In the genomic region with DNA sequence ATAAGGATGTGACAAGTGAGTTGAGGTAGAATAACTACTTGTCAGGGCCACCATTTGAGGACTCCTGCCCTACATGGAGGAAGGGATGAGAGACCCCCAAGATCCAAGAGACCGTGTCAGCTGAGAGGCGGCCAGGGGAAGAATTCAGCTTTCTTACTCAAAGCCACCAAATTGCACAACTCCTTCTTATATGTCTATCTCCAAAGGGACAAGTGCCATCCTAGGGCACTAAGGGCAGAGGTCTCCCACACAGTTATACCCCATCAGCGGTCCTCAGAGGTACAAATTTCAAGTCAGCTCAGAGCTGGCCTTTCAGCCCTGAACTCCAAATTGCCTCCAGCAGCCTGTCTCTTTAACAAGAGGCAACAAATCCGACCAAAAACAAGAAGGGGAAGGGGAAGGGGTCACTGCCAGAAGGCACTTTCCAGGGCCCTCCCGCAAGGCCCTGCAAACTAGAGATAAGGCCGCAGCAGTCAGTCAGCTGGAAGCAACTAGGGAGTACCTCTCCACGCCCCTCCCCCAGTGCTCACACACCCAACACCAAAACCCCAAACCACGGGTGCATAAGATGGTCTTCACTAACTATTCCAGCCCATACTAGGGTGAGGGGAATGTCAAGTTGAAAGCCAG, we compare ENCODE assay signal across 1 cellular context.
TF ChIP-seq lines count a peak whose summit lies in the region.

No MANE protein-coding gene starts in this region.

TF ChIP-seq in K562, 482 proteins besides CTCF, POLR2A, EP300 and RAD21 (continued from another document and continues in another):
- TF ChIP-seq, protein P1, sequence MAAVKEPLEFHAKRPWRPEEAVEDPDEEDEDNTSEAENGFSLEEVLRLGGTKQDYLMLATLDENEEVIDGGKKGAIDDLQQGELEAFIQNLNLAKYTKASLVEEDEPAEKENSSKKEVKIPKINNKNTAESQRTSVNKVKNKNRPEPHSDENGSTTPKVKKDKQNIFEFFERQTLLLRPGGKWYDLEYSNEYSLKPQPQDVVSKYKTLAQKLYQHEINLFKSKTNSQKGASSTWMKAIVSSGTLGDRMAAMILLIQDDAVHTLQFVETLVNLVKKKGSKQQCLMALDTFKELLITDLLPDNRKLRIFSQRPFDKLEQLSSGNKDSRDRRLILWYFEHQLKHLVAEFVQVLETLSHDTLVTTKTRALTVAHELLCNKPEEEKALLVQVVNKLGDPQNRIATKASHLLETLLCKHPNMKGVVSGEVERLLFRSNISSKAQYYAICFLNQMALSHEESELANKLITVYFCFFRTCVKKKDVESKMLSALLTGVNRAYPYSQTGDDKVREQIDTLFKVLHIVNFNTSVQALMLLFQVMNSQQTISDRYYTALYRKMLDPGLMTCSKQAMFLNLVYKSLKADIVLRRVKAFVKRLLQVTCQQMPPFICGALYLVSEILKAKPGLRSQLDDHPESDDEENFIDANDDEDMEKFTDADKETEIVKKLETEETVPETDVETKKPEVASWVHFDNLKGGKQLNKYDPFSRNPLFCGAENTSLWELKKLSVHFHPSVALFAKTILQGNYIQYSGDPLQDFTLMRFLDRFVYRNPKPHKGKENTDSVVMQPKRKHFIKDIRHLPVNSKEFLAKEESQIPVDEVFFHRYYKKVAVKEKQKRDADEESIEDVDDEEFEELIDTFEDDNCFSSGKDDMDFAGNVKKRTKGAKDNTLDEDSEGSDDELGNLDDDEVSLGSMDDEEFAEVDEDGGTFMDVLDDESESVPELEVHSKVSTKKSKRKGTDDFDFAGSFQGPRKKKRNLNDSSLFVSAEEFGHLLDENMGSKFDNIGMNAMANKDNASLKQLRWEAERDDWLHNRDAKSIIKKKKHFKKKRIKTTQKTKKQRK (IDR thresholded peaks at IDR 0.05; ENCODE audit: borderline replicate concordance, low read depth, low read length) = no peak
- no peak for TF ChIP-seq NFRKB (IDR thresholded peaks at IDR 0.05; ENCODE audit: low read depth)
- no peak for TF ChIP-seq HMG20B (CRISPR knock-in tag; IDR thresholded peaks at IDR 0.05)
- TF ChIP-seq ZNF639 (CRISPR knock-in tag; conservative IDR thresholded peaks at IDR 0.05 in 1 of 2, IDR thresholded peaks at IDR 0.05 in 1 of 2) = peak in 1 of 2 experiments; percentile 64; a peak in 2 of 4 replicates
- TF ChIP-seq, protein P2, sequence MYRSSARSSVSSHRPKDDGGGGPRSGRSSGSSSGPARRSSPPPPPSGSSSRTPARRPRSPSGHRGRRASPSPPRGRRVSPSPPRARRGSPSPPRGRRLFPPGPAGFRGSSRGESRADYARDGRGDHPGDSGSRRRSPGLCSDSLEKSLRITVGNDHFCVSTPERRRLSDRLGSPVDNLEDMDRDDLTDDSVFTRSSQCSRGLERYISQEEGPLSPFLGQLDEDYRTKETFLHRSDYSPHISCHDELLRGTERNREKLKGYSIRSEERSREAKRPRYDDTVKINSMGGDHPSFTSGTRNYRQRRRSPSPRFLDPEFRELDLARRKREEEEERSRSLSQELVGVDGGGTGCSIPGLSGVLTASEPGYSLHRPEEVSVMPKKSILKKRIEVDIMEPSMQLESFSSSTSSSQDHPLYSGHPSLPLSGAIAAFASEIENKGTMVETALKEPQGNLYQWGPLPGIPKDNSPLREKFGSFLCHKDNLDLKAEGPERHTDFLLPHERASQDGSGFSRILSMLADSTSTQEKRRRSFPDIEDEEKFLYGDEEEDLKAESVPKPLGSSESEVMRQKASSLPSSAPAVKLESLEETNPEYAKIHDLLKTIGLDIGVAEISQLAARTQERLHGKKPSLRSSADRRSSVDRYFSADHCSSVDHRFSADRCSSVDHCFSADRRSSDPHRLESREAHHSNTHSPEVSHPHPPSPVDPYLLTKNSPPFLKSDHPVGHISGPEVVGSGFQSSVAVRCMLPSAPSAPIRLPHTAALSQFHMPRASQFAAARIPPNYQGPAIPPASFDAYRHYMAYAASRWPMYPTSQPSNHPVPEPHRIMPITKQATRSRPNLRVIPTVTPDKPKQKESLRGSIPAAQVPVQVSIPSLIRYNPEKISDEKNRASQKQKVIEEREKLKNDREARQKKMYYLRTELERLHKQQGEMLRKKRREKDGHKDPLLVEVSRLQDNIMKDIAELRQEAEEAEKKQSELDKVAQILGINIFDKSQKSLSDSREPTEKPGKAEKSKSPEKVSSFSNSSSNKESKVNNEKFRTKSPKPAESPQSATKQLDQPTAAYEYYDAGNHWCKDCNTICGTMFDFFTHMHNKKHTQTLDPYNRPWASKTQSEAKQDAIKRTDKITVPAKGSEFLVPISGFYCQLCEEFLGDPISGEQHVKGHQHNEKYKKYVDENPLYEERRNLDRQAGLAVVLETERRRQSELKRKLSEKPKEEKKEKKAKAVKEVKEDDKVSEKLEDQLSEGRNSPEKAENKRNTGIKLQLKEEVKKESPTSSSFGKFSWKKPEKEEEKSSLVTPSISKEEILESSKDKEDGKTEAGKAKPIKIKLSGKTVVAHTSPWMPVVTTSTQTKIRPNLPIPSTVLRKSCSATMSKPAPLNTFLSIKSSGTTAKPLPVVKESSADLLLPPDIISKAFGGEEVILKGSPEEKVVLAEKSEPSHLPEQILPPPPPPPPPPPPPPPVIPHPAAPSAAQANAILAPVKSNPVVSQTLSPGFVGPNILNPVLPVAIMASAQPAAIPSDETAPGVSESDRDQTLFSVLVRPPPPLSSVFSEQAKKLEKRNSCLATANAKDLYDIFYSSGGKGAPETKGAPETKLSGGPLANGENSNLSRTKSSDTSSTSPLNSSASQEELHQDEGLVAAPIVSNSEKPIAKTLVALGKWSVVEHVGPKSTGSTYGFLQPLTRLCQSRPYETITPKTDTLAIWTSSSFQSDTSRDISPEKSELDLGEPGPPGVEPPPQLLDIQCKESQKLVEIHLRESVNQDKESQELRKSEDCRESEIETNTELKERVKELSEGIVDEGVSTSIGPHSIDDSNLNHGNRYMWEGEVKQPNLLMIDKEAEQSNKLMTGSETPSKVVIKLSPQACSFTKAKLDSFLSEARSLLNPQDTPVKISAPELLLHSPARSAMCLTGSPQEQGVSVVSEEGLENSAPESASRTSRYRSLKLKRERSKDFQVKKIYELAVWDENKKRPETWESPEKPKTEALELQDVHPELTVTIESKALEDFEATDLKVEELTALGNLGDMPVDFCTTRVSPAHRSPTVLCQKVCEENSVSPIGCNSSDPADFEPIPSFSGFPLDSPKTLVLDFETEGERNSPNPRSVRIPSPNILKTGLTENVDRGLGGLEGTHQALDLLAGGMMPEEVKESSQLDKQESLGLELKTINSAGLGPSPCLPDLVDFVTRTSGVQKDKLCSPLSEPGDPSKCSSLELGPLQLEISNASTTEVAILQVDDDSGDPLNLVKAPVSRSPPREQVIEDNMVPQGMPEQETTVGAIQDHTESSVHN (IDR thresholded peaks at IDR 0.05; ENCODE audit: borderline replicate concordance in 1 of 2, low read depth in 1 of 2) = 0 out of 4 replicates have a peak, but pooled peaks of 1 of the 2 experiments have one; percentile 61
- TF ChIP-seq CXXC5 (CRISPR knock-in tag; IDR thresholded peaks at IDR 0.05) = peak; percentile 93
- TF ChIP-seq ZBED1 (IDR thresholded peaks at IDR 0.05) = peak; percentile 81
- peak; percentile 43 for TF ChIP-seq HDAC3 (IDR thresholded peaks at IDR 0.05; ENCODE audit: borderline replicate concordance, partially characterized antibody)
- peak; percentile 93 for TF ChIP-seq MTA2 (IDR thresholded peaks at IDR 0.05; ENCODE audit: low read depth)
- TF ChIP-seq MLLT1 (IDR thresholded peaks at IDR 0.05) = peak in 1 of 2 experiments; percentile 55; a peak in 2 of 4 replicates
- TF ChIP-seq DACH1 (IDR thresholded peaks at IDR 0.05; ENCODE audit: partially characterized antibody) = peak; percentile 92
- no peak for TF ChIP-seq PBX2 (CRISPR knock-in tag; IDR thresholded peaks at IDR 0.05; ENCODE audit: low read depth)
- TF ChIP-seq PBX2 (tag; conservative IDR thresholded peaks at IDR 0.05; ENCODE audit: low read depth) = peak; percentile 78
- TF ChIP-seq FOSL1 (tag; conservative IDR thresholded peaks at IDR 0.05) = peak; percentile 55
- no peak for TF ChIP-seq PCBP1 (IDR thresholded peaks at IDR 0.05; ENCODE audit: low read depth, low read length, poor library complexity, severe bottlenecking)
- 0 out of 2 replicates have a peak, but pooled peaks have one; percentile 22 for TF ChIP-seq RUNX1 (IDR thresholded peaks at IDR 0.05; ENCODE audit: low read depth)
- TF ChIP-seq CBX1 (IDR thresholded peaks at IDR 0.05; ENCODE audit: low read depth) = no peak
- TF ChIP-seq EP400 (IDR thresholded peaks at IDR 0.05) = no peak
- no peak for TF ChIP-seq OTX1 (CRISPR knock-in tag; IDR thresholded peaks at IDR 0.05)
- TF ChIP-seq ZBTB8A (IDR thresholded peaks at IDR 0.05; ENCODE audit: partially characterized antibody) = no peak
- no peak for TF ChIP-seq SIRT6 (IDR thresholded peaks at IDR 0.05; ENCODE audit: low read depth, low read length)
- peak; percentile 97 for TF ChIP-seq TCF3 (CRISPR knock-in tag; IDR thresholded peaks at IDR 0.05)
- TF ChIP-seq TEAD2 (tag; IDR thresholded peaks at IDR 0.05) = no peak
- peak; percentile 80 for TF ChIP-seq NCOA1 (IDR thresholded peaks at IDR 0.05; ENCODE audit: low read depth)
- peak; percentile 68; the same call in 1 of the 2 replicates for TF ChIP-seq LCOR (CRISPR knock-in tag; IDR thresholded peaks at IDR 0.05)
- peak; percentile 75 for TF ChIP-seq SMAD4 (CRISPR knock-in tag; conservative IDR thresholded peaks at IDR 0.05)
- TF ChIP-seq ZC3H4 (CRISPR knock-in tag; IDR thresholded peaks at IDR 0.05; ENCODE audit: borderline replicate concordance) = no peak
- TF ChIP-seq, protein P3, sequence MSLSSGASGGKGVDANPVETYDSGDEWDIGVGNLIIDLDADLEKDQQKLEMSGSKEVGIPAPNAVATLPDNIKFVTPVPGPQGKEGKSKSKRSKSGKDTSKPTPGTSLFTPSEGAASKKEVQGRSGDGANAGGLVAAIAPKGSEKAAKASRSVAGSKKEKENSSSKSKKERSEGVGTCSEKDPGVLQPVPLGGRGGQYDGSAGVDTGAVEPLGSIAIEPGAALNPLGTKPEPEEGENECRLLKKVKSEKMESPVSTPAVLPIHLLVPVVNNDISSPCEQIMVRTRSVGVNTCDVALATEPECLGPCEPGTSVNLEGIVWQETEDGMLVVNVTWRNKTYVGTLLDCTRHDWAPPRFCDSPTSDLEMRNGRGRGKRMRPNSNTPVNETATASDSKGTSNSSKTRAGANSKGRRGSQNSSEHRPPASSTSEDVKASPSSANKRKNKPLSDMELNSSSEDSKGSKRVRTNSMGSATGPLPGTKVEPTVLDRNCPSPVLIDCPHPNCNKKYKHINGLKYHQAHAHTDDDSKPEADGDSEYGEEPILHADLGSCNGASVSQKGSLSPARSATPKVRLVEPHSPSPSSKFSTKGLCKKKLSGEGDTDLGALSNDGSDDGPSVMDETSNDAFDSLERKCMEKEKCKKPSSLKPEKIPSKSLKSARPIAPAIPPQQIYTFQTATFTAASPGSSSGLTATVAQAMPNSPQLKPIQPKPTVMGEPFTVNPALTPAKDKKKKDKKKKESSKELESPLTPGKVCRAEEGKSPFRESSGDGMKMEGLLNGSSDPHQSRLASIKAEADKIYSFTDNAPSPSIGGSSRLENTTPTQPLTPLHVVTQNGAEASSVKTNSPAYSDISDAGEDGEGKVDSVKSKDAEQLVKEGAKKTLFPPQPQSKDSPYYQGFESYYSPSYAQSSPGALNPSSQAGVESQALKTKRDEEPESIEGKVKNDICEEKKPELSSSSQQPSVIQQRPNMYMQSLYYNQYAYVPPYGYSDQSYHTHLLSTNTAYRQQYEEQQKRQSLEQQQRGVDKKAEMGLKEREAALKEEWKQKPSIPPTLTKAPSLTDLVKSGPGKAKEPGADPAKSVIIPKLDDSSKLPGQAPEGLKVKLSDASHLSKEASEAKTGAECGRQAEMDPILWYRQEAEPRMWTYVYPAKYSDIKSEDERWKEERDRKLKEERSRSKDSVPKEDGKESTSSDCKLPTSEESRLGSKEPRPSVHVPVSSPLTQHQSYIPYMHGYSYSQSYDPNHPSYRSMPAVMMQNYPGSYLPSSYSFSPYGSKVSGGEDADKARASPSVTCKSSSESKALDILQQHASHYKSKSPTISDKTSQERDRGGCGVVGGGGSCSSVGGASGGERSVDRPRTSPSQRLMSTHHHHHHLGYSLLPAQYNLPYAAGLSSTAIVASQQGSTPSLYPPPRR (CRISPR knock-in tag; IDR thresholded peaks at IDR 0.05; ENCODE audit: borderline replicate concordance) = no peak
- TF ChIP-seq ZNF384 (IDR thresholded peaks at IDR 0.05; ENCODE audit: low read depth, low read length) = no peak
- TF ChIP-seq DMBX1 (CRISPR knock-in tag; IDR thresholded peaks at IDR 0.05; ENCODE audit: borderline replicate concordance) = peak; percentile 60; the same call in 1 of the 2 replicates
- no peak for TF ChIP-seq HNRNPLL (IDR thresholded peaks at IDR 0.05; ENCODE audit: low read depth, low read length, poor library complexity, severe bottlenecking)
- peak; percentile 78 to 79; a peak in 3 of 4 replicates for TF ChIP-seq KDM1A (IDR thresholded peaks at IDR 0.05)
- no peak for TF ChIP-seq IRF2 (CRISPR knock-in tag; IDR thresholded peaks at IDR 0.05)
